In the genomic region with DNA sequence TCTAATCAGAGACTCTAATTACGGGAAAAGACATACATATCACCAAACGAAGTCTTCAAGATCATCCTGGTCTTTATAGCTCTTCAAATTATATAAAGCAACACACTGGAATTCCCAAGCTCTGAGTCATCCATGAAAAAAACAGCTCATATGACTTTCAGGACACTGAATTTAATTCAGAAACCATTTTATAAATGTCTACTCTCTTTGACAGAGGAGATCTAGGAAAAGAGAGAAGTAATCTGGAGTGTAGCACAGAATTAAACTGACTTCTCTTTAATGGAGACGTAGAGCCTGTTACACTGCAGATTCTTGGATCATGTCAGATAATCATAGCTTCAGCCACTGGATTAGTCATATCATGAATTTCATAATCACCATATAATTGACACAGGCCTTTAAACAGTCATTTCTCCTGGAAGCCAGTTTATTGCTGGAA, we compare ENCODE assay signal across 11 cellular contexts.
DNase-seq lines count a peak whose midpoint lies in the region; ATAC-seq and TF ChIP-seq lines count a peak whose summit lies in the region.
"Had no signal": no experiment of that assay in that cellular context is flagged by ENCODE, and none has a peak within 500 bp of the region (broad histone marks: within the 10 kb centered on the region; RNA-seq: fewer than 3 reads in every experiment).

No MANE protein-coding gene starts in this region.

- H3K4me1 ChIP-seq in HCT116 (ENCODE audit: control insufficient read depth in 1 of 2, insufficient read depth in 2 of 2, low read length in 2 of 2), result peaks cover 5 to 14% of the 10 kb centered on the region in 2 experiments; a peak in 3 of 4 replicates
- H3K4me1 ChIP-seq: psoas muscle had no signal

- H3K9me3 ChIP-seq in HCT116 (ENCODE audit: control insufficient read depth in 1 of 2, insufficient read depth in 1 of 2, low read depth in 1 of 2, low read length in 2 of 2), result no peaks in the 10 kb centered on the region

- H3K36me3 Mint-ChIP-seq in stimulated activated effector memory CD8-positive, alpha-beta T cell treated with anti-CD3 and anti-CD28 coated beads, Interleukin-12 subunit alpha, Interleukin-12 subunit beta, amount 100 ng/mL, for 72 hours, result no peaks in the 10 kb centered on the region

- TF ChIP-seq POLR2A in HCT116 (IDR thresholded peaks at IDR 0.05; ENCODE audit: borderline replicate concordance, extremely low read depth, insufficient read depth, insufficient read length), result no peak

- RAD21 ChIA-PET in HCT116 (lab: Charles Lee; ENCODE audit: low non-redundant PET in 1 of 2, low total read pairs in 2 of 2, uncharacterized antibody in 2 of 2, unreplicated experiment in 2 of 2), result no interaction called here

- no peak overlapping the region for H3K27ac Mint-ChIP-seq in stimulated activated effector memory CD8-positive, alpha-beta T cell treated with anti-CD3 and anti-CD28 coated beads, Interleukin-12 subunit alpha, Interleukin-12 subunit beta, amount 100 ng/mL, for 72 hours

- POLR2A ChIA-PET in HCT116 (lab: Charles Lee), result no interaction called here

- BruUV-seq in HCT116 (replicated peaks; lab: Mats Ljungman, UMichigan), result no TSS peak

- H4K20me1 ChIP-seq in HCT116 (ENCODE audit: insufficient read depth), result no peaks in the 10 kb centered on the region

- DNase-seq in HCT116 (ENCODE audit: low read depth, low spot score), result peak; percentile 22
- peak; percentile 72 for DNase-seq in RKO (ENCODE audit: low spot score)
- DNase-seq in stimulated activated effector memory CD8-positive, alpha-beta T cell treated with anti-CD3 and anti-CD28 coated beads, Interleukin-12 subunit alpha, Interleukin-12 subunit beta, amount 100 ng/mL, for 72 hours (ENCODE audit: low spot score in 2 of 2), result no peak
- DNase-seq: islet precursor cell, NCI-H146, psoas muscle had no signal

- peak; percentile 49; the same call in 1 of the 2 replicates for ATAC-seq in HCT116
- ATAC-seq in esophagus mucosa, result peak; percentile 93
- peak; percentile 89 for ATAC-seq in stimulated activated effector memory CD8-positive, alpha-beta T cell treated with anti-CD3 and anti-CD28 coated beads, Interleukin-12 subunit alpha, Interleukin-12 subunit beta, amount 100 ng/mL, for 72 hours
- no peak for ATAC-seq in HG02642 (IDR thresholded peaks at IDR 0.05; ENCODE audit: poor library complexity, unreplicated experiment)
- no peak for ATAC-seq in HG03354 (IDR thresholded peaks at IDR 0.05; ENCODE audit: poor library complexity, severe bottlenecking, unreplicated experiment)
- ATAC-seq in HG02588 (IDR thresholded peaks at IDR 0.05; ENCODE audit: unreplicated experiment), result no peak
- ATAC-seq: psoas muscle had no signal

- no peak for TF ChIP-seq CTCF in HCT116 (IDR thresholded peaks at IDR 0.05 in 2 of 3, conservative IDR thresholded peaks at IDR 0.05 in 1 of 3; ENCODE audit: borderline replicate concordance in 1 of 3, insufficient read depth in 1 of 3, low read depth in 2 of 3, low read length in 2 of 3)

- CTCF ChIA-PET in HCT116 (lab: Charles Lee), result interaction anchor here (0.7 to 2.8 kb wide), 20 partner anchors 9 to 448 kb away, joined by 3 to 33 read pairs (median 6); no protein-coding TSS in a partner anchor

- peak overlapping the region; percentile 22 for H2AFZ ChIP-seq in HCT116 (ENCODE audit: low read depth, low read length, poor library complexity, severe bottlenecking)

- no peaks in the 10 kb centered on the region for H3K9me3 Mint-ChIP-seq in stimulated activated effector memory CD8-positive, alpha-beta T cell treated with anti-CD3 and anti-CD28 coated beads, Interleukin-12 subunit alpha, Interleukin-12 subunit beta, amount 100 ng/mL, for 72 hours

- H3K4me1 Mint-ChIP-seq in stimulated activated effector memory CD8-positive, alpha-beta T cell treated with anti-CD3 and anti-CD28 coated beads, Interleukin-12 subunit alpha, Interleukin-12 subunit beta, amount 100 ng/mL, for 72 hours, result peaks cover 8% of the 10 kb centered on the region

- TF ChIP-seq RAD21 in HCT116 (IDR thresholded peaks at IDR 0.05; ENCODE audit: low read depth), result no peak

- intact Hi-C loops in HCT116 (cut with micrococcal nuclease), result no loop called here

- H3K4me3 Mint-ChIP-seq in stimulated activated effector memory CD8-positive, alpha-beta T cell treated with anti-CD3 and anti-CD28 coated beads, Interleukin-12 subunit alpha, Interleukin-12 subunit beta, amount 100 ng/mL, for 72 hours, result no peak overlapping the region

- no peak overlapping the region for H3K27ac ChIP-seq in HCT116 (ENCODE audit: low read depth, low read length)
- H3K27ac ChIP-seq: psoas muscle had no signal

- no peaks in the 10 kb centered on the region for H3K36me3 ChIP-seq in HCT116 (ENCODE audit: control insufficient read depth in 1 of 2, insufficient read depth in 2 of 2, low read length in 2 of 2)

- peak overlapping the region; percentile 48 for H3K4me2 ChIP-seq in HCT116 (ENCODE audit: low read length)

- no peak overlapping the region for H3K4me3 ChIP-seq in HCT116 (replicated peaks in 1 of 2; ENCODE audit: low read depth in 1 of 2, low read length in 2 of 2)
- H3K4me3 ChIP-seq: coronary artery, psoas muscle had no signal

- H3K79me2 ChIP-seq in HCT116 (ENCODE audit: insufficient read depth, low read length), result no peaks in the 10 kb centered on the region

- no peaks in the 10 kb centered on the region for H3K9me2 ChIP-seq in HCT116 (ENCODE audit: insufficient read depth)

- no peak overlapping the region for H3K9ac ChIP-seq in HCT116 (ENCODE audit: low read length)

- H3K27me3 ChIP-seq in HCT116 (ENCODE audit: insufficient read depth, low read length), result no peaks in the 10 kb centered on the region

TF ChIP-seq in HCT116, 20 proteins besides CTCF, POLR2A, EP300 and RAD21:
- TF ChIP-seq SRF (IDR thresholded peaks at IDR 0.05; ENCODE audit: low read depth) (no peak), CEBPB (IDR thresholded peaks at IDR 0.05; ENCODE audit: low read depth) (peak; percentile 61), FOSL1 (IDR thresholded peaks at IDR 0.05; ENCODE audit: low read depth) (peak; percentile 56)

Comparison
In these comparisons a context has a peak if more than half of its experiments do, and no peak if none do; other contexts are left out.
1. ATAC-seq: peak in HCT116 (single experiment), esophagus mucosa (single experiment) and stimulated activated effector memory CD8-positive, alpha-beta T cell treated with anti-CD3 and anti-CD28 coated beads, Interleukin-12 subunit alpha, Interleukin-12 subunit beta, amount 100 ng/mL, for 72 hours (single experiment); none in HG02642 (single experiment), HG03354 (single experiment) and HG02588 (single experiment).
2. DNase-seq: peak in HCT116 (single experiment) and RKO (single experiment); none in stimulated activated effector memory CD8-positive, alpha-beta T cell treated with anti-CD3 and anti-CD28 coated beads, Interleukin-12 subunit alpha, Interleukin-12 subunit beta, amount 100 ng/mL, for 72 hours (0 of 2).